In genomic region chr12:54259194-54260011, GRCh38 we compare ENCODE assay signal across 1 cellular context.
TF ChIP-seq lines count a peak whose summit lies in the region.

No MANE protein-coding gene starts in this region.

TF ChIP-seq in SK-N-SH, 30 proteins besides CTCF, POLR2A, EP300 and RAD21 (continued from another document):
- no peak for TF ChIP-seq ZBTB33 (IDR thresholded peaks at IDR 0.05; ENCODE audit: borderline replicate concordance, low read depth)
- peak; percentile 84 for TF ChIP-seq NRF1 (IDR thresholded peaks at IDR 0.05; ENCODE audit: low read depth, low read length)
- peak; percentile 95 for TF ChIP-seq CHD2 (IDR thresholded peaks at IDR 0.05; ENCODE audit: low read length, partially characterized antibody)
- peak; percentile 56 for TF ChIP-seq PBX3 (IDR thresholded peaks at IDR 0.05)
- TF ChIP-seq SMC3 (IDR thresholded peaks at IDR 0.05; ENCODE audit: low read depth, low read length), result 0 out of 2 replicates have a peak, but pooled peaks have one; percentile 5
- peak; percentile 46; the same call in 1 of the 2 replicates for TF ChIP-seq FOXJ3 (CRISPR knock-in tag; IDR thresholded peaks at IDR 0.05)
- TF ChIP-seq RXRA (IDR thresholded peaks at IDR 0.05; ENCODE audit: borderline replicate concordance, low read depth), result peak; percentile 76; the same call in 1 of the 2 replicates
- peak; percentile 52; the same call in 1 of the 2 replicates for TF ChIP-seq FOSL2 (IDR thresholded peaks at IDR 0.05; ENCODE audit: borderline replicate concordance, low read depth)
- peak; percentile 62; the same call in 1 of the 2 replicates for TF ChIP-seq ELF1 (IDR thresholded peaks at IDR 0.05)
- TF ChIP-seq TCF12 (IDR thresholded peaks at IDR 0.05), result peak; percentile 54; the same call in 1 of the 2 replicates
- peak; percentile 77; the same call in 1 of the 2 replicates for TF ChIP-seq TEAD4 (IDR thresholded peaks at IDR 0.05; ENCODE audit: borderline replicate concordance, insufficient read depth)
- no peak for TF ChIP-seq MEF2A (IDR thresholded peaks at IDR 0.05; ENCODE audit: borderline replicate concordance, low read depth)
- TF ChIP-seq NFIC (IDR thresholded peaks at IDR 0.05; ENCODE audit: borderline replicate concordance), result 0 out of 2 replicates have a peak, but pooled peaks have one; percentile 46
